38 cellular contexts compared by ENCODE assay signal in the genomic region with DNA sequence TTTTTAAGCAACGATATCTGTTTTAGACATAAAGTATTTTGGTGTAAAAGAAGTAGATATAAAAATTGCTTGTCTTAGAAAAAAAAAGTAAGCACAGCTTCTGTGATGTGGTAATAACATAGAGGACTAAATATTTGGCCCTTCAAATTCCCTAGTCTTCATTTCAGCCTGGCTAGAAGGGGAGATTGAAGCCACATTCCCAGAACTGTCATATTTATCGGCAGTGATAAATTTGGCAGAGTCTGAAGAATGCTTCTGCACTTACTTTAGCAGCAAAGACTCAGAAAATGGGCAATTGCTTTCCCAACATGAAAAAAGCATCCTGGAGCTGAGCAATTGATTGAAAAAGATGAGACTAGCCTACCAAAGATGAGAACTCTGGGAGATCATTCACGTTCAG.
"Had no signal": no experiment of that assay in that cellular context is flagged by ENCODE, and none has a peak within 500 bp of the region (broad histone marks: within the 10 kb centered on the region; RNA-seq: fewer than 3 reads in every experiment).

No MANE protein-coding gene starts in this region.

- H3K9me3 Mint-ChIP-seq: activated CD4-positive, alpha-beta T cell treated with anti-CD3 and anti-CD28 coated beads, Interleukin-2, amount 10 ng/mL, durations not matched to agents 24 days and 14 days; T-helper 1 cell treated with Interleukin-12 subunit alpha and Interleukin-12 subunit beta and Interleukin-4 antibody, amounts not matched to agents 30 μg/mL and 1 μg/mL, for 36 hours; T-helper 2 cell treated with Interferon-gamma antibody and Interleukin-4, amounts not matched to agents 5 μg/mL and 100 μg/mL, for 36 hours had no signal

- H3K36me3 Mint-ChIP-seq: activated CD4-positive, alpha-beta memory T cell treated with anti-CD3 and anti-CD28 coated beads for 36 hours; activated naive CD4-positive, alpha-beta T cell treated with anti-CD3 and anti-CD28 coated beads, Interleukin-2, amount 50 U/mL, for 72 hours; activated naive CD8-positive, alpha-beta T cell treated with anti-CD3 and anti-CD28 coated beads for 36 hours had no signal

- DNase-seq: activated B cell treated with CpG ODN at 0.5 μM for 24 hours; activated CD4-positive, alpha-beta memory T cell treated with anti-CD3 and anti-CD28 coated beads for 36 hours; activated CD4-positive, alpha-beta T cell treated with anti-CD3 and anti-CD28 coated beads for 4 hours; activated CD4-positive, alpha-beta T cell treated with anti-CD3 and anti-CD28 coated beads, Interleukin-2, amount 10 ng/mL, durations not matched to agents 24 days and 14 days; activated CD4-positive, alpha-beta T cell treated with anti-CD3 and anti-CD28 coated beads, Interleukin-2, amount 50 U/mL, for 1 hour; activated CD4-positive, alpha-beta T cell treated with anti-CD3 and anti-CD28 coated beads, Interleukin-2, amount 50 U/mL, for 4 hours; activated CD4-positive, CD25-positive, alpha-beta regulatory T cell treated with anti-CD3 and anti-CD28 coated beads, Interleukin-2, amount 50 U/mL, for 72 hours; activated CD8-positive, alpha-beta memory T cell treated with anti-CD3 and anti-CD28 coated beads, Interleukin-2, amount 50 U/mL, for 4 hours; activated CD8-positive, alpha-beta T cell treated with anti-CD3 and anti-CD28 coated beads for 36 hours; activated effector memory CD4-positive, alpha-beta T cell treated with anti-CD3 and anti-CD28 coated beads, Interleukin-2, amount 50 U/mL, for 16 hours; activated gamma-delta T cell treated with Interleukin-2 at 50 U/mL for 16 hours; activated naive CD4-positive, alpha-beta T cell; activated naive CD4-positive, alpha-beta T cell treated with anti-CD3 and anti-CD28 coated beads for 36 hours; activated naive CD4-positive, alpha-beta T cell treated with anti-CD3 and anti-CD28 coated beads, Interleukin-2, amount 50 U/mL, for 16 hours; activated naive CD8-positive, alpha-beta T cell treated with anti-CD3 and anti-CD28 coated beads for 36 hours; activated T-cell treated with anti-CD3 and anti-CD28 coated beads for 4 hours; activated T-cell treated with anti-CD3 and anti-CD28 coated beads, Interleukin-2, amount 50 U/mL, for 1 hour; activated T-cell treated with anti-CD3 and anti-CD28 coated beads, Interleukin-2, amount 50 U/mL, for 4 hours; activated T-cell treated with anti-CD3 and anti-CD28 coated beads, Interleukin-2, amount 50 U/mL, for 72 hours; adrenal gland; amniotic stem cell; aorta; body of pancreas; brain microvascular endothelial cell; central memory CD4-positive, alpha-beta T cell; SW 1271; T-helper 1 cell; T-helper 2 cell; T-helper 9 cell had no signal

- H3K27me3 Mint-ChIP-seq: activated B cell treated with CpG ODN at 0.5 μM for 24 hours; activated CD4-positive, alpha-beta memory T cell treated with anti-CD3 and anti-CD28 coated beads for 36 hours; activated CD4-positive, alpha-beta T cell treated with anti-CD3 and anti-CD28 coated beads, Interleukin-2, amount 10 ng/mL, durations not matched to agents 24 days and 14 days; activated T-helper 17 cell treated with anti-CD3 and anti-CD28 coated beads, Interleukin-2, amount 50 U/mL, for 72 hours had no signal

- H3K4me1 Mint-ChIP-seq: activated B cell treated with CpG ODN at 0.5 μM for 24 hours; activated CD4-positive, alpha-beta T cell treated with anti-CD3 and anti-CD28 coated beads, Interleukin-2, amount 10 ng/mL, durations not matched to agents 24 days and 14 days; activated naive CD8-positive, alpha-beta T cell treated with anti-CD3 and anti-CD28 coated beads for 36 hours; activated T-helper 17 cell treated with anti-CD3 and anti-CD28 coated beads, Interleukin-2, amount 50 U/mL, for 72 hours had no signal

- FAIRE-seq: astrocyte, TTC549 had no signal

- H3K9me3 ChIP-seq: adrenal gland, body of pancreas had no signal

- H3K27ac Mint-ChIP-seq: activated B cell treated with CpG ODN at 0.5 μM for 24 hours; activated CD4-positive, alpha-beta memory T cell treated with anti-CD3 and anti-CD28 coated beads for 36 hours; activated CD4-positive, alpha-beta T cell treated with anti-CD3 and anti-CD28 coated beads, Interleukin-2, amount 10 ng/mL, durations not matched to agents 24 days and 14 days; activated CD8-positive, alpha-beta T cell treated with anti-CD3 and anti-CD28 coated beads for 36 hours; activated naive CD4-positive, alpha-beta T cell treated with anti-CD3 and anti-CD28 coated beads for 36 hours; activated naive CD4-positive, alpha-beta T cell treated with anti-CD3 and anti-CD28 coated beads, Interleukin-2, amount 50 U/mL, for 72 hours; activated naive CD8-positive, alpha-beta T cell treated with anti-CD3 and anti-CD28 coated beads for 36 hours; activated T-cell treated with anti-CD3 and anti-CD28 coated beads, Interleukin-2, amount 50 U/mL, for 72 hours; activated T-helper 1 cell treated with anti-CD3 and anti-CD28 coated beads, Interleukin-12 subunit alpha, Interleukin-12 subunit beta, Interleukin-2, Interleukin-4 antibody, amounts not matched to agents 30 ng/mL and 10 ng/mL and 1 ng/mL, durations not matched to agents 14 hours and 24 hours and 36 hours; activated T-helper 17 cell treated with anti-CD3 and anti-CD28 coated beads, Interleukin-2, amount 50 U/mL, for 72 hours; T-helper 1 cell treated with Interleukin-12 subunit alpha and Interleukin-12 subunit beta and Interleukin-4 antibody, amounts not matched to agents 30 μg/mL and 1 μg/mL, for 36 hours; T-helper 2 cell treated with Interferon-gamma antibody and Interleukin-4, amounts not matched to agents 5 μg/mL and 100 μg/mL, for 36 hours had no signal

- H3K4me3 ChIP-seq: adrenal gland, body of pancreas, breast epithelium had no signal

- H3K27ac ChIP-seq: body of pancreas, brain microvascular endothelial cell, breast epithelium, VCaP had no signal

- H3K27me3 ChIP-seq: adrenal gland, body of pancreas, brain microvascular endothelial cell, breast epithelium had no signal

- H3K4me1 ChIP-seq: adrenal gland, body of pancreas, breast epithelium had no signal

- ATAC-seq: activated CD8-positive, alpha-beta T cell treated with anti-CD3 and anti-CD28 coated beads for 36 hours; activated naive CD4-positive, alpha-beta T cell treated with anti-CD3 and anti-CD28 coated beads, Interleukin-2, amount 50 U/mL, for 72 hours; activated T-cell treated with anti-CD3 and anti-CD28 coated beads, Interleukin-2, amount 50 U/mL, for 4 hours; activated T-cell treated with anti-CD3 and anti-CD28 coated beads, Interleukin-2, amount 50 U/mL, for 72 hours; activated T-helper 17 cell treated with anti-CD3 and anti-CD28 coated beads, Interleukin-2, amount 50 U/mL, for 72 hours; body of pancreas had no signal

- H3K4me3 Mint-ChIP-seq: activated B cell treated with CpG ODN at 0.5 μM for 24 hours; activated CD4-positive, alpha-beta memory T cell treated with anti-CD3 and anti-CD28 coated beads for 36 hours; activated CD4-positive, alpha-beta T cell treated with anti-CD3 and anti-CD28 coated beads, Interleukin-2, amount 10 ng/mL, durations not matched to agents 24 days and 14 days; activated CD8-positive, alpha-beta T cell treated with anti-CD3 and anti-CD28 coated beads for 36 hours; activated naive CD4-positive, alpha-beta T cell treated with anti-CD3 and anti-CD28 coated beads for 36 hours; activated naive CD8-positive, alpha-beta T cell treated with anti-CD3 and anti-CD28 coated beads for 36 hours; activated T-cell treated with anti-CD3 and anti-CD28 coated beads, Interleukin-2, amount 50 U/mL, for 4 hours; activated T-cell treated with anti-CD3 and anti-CD28 coated beads, Interleukin-2, amount 50 U/mL, for 72 hours; activated T-helper 1 cell treated with anti-CD3 and anti-CD28 coated beads, Interleukin-12 subunit alpha, Interleukin-12 subunit beta, Interleukin-2, Interleukin-4 antibody, amounts not matched to agents 30 ng/mL and 10 ng/mL and 1 ng/mL, durations not matched to agents 14 hours and 24 hours and 36 hours; activated T-helper 17 cell treated with anti-CD3 and anti-CD28 coated beads, Interleukin-2, amount 50 U/mL, for 72 hours; T-helper 1 cell treated with Interleukin-12 subunit alpha and Interleukin-12 subunit beta and Interleukin-4 antibody, amounts not matched to agents 30 μg/mL and 1 μg/mL, for 36 hours; T-helper 2 cell treated with Interferon-gamma antibody and Interleukin-4, amounts not matched to agents 5 μg/mL and 100 μg/mL, for 36 hours had no signal

- H3K36me3 ChIP-seq: adrenal gland, brain microvascular endothelial cell, breast epithelium had no signal
